ENCODE assay signal across 8 cellular contexts in genomic region chr16:24538756-24539294, GRCh38. TPM values are rescaled to one million over a fixed set of nuclear protein-coding genes. Genes with fewer than 3 reads are reported as not detected.
DNase-seq lines count a peak whose midpoint lies in the region; ATAC-seq and TF ChIP-seq lines count a peak whose summit lies in the region.

No MANE protein-coding gene starts in this region.

- peak overlapping the region; percentile 100 for H3K27ac ChIP-seq in psoas muscle

- peaks cover 28% of the 10 kb centered on the region for H3K36me3 Mint-ChIP-seq in activated CD8-positive, alpha-beta memory T cell treated with anti-CD3 and anti-CD28 coated beads, Interleukin-2, amount 10 ng/mL, durations not matched to agents 7 days and 5 days
- peaks cover 12% of the 10 kb centered on the region; the same call in 1 of the 2 replicates for H3K36me3 Mint-ChIP-seq in WTC11
- no peaks in the 10 kb centered on the region for H3K36me3 Mint-ChIP-seq in glutamatergic neuron (ENCODE audit: unreplicated experiment)

- H3K4me1 ChIP-seq in Loucy (ENCODE audit: insufficient read depth, low read length, poor library complexity, severe bottlenecking) (peaks cover 15% of the 10 kb centered on the region), psoas muscle (peaks cover 7% of the 10 kb centered on the region)

- 0 out of 2 replicates have a peak, but pooled peaks cover 4% of the 10 kb centered on the region for H3F3A ChIP-seq in Loucy (ENCODE audit: low read depth)

- peak; percentile 18 for ATAC-seq in activated CD8-positive, alpha-beta memory T cell treated with anti-CD3 and anti-CD28 coated beads, Interleukin-2, amount 10 ng/mL, durations not matched to agents 7 days and 5 days
- ATAC-seq in WTC11 (peak; percentile 55), psoas muscle (peak; percentile 5 to 50 (median 40))

- TF ChIP-seq CTCF in Loucy (conservative IDR thresholded peaks at IDR 0.05; ENCODE audit: low read length) (no peak; the same call in 1 of the 2 replicates), WTC11 (IDR thresholded peaks at IDR 0.05) (no peak), glutamatergic neuron (IDR thresholded peaks at IDR 0.05; ENCODE audit: partially characterized antibody, unreplicated experiment) (no peak), psoas muscle (IDR thresholded peaks at IDR 0.05) (no peak)

- POLR2A ChIA-PET in WTC11 (lab: Charles Lee), result interaction anchor here (0.6 to 1.1 kb wide), 3 partner anchors 162 to 401 kb away, joined by 3 to 6 read pairs (median 4); no protein-coding TSS in a partner anchor

- H3K4me3 ChIP-seq in Loucy (ENCODE audit: low read length, poor library complexity, severe bottlenecking) (peak overlapping the region; percentile 84), psoas muscle (peak overlapping the region; percentile 98)

- peak overlapping the region; percentile 85 for H2AFZ ChIP-seq in Loucy (ENCODE audit: low read length)

- H3K9ac ChIP-seq in Loucy (ENCODE audit: low read depth, low read length, poor library complexity, severe bottlenecking), result peak overlapping the region; percentile 97

- H3K27me3 ChIP-seq in Loucy (ENCODE audit: insufficient read depth, low read length, poor library complexity, severe bottlenecking) (peaks cover 5% of the 10 kb centered on the region), psoas muscle (ENCODE audit: insufficient read depth in 3 of 3, low read length in 2 of 3) (no peaks in the 10 kb centered on the region)

- H3K4me1 Mint-ChIP-seq in activated CD8-positive, alpha-beta memory T cell treated with anti-CD3 and anti-CD28 coated beads, Interleukin-2, amount 10 ng/mL, durations not matched to agents 7 days and 5 days, result peaks cover 26% of the 10 kb centered on the region
- peaks cover 23% of the 10 kb centered on the region for H3K4me1 Mint-ChIP-seq in WTC11
- peaks cover 8% of the 10 kb centered on the region for H3K4me1 Mint-ChIP-seq in glutamatergic neuron (ENCODE audit: low read depth, unreplicated experiment)

- peaks cover 43% of the 10 kb centered on the region for H4K20me1 ChIP-seq in Loucy (ENCODE audit: insufficient read depth, low read length, poor library complexity, severe bottlenecking)

- H3K9me3 ChIP-seq in Loucy (ENCODE audit: insufficient read depth, low read depth, low read length) (no peaks in the 10 kb centered on the region), psoas muscle (no peaks in the 10 kb centered on the region)

- H3K27ac Mint-ChIP-seq in activated CD8-positive, alpha-beta memory T cell treated with anti-CD3 and anti-CD28 coated beads, Interleukin-2, amount 10 ng/mL, durations not matched to agents 7 days and 5 days, result peak overlapping the region; percentile 100
- H3K27ac Mint-ChIP-seq in WTC11 (peak overlapping the region; percentile 72), glutamatergic neuron (ENCODE audit: unreplicated experiment) (peak overlapping the region; percentile 100)

- H3K4me2 ChIP-seq in Loucy (ENCODE audit: low read depth, low read length, poor library complexity, severe bottlenecking), result peak overlapping the region; percentile 76

- no peaks in the 10 kb centered on the region for H3K9me2 ChIP-seq in Loucy (replicated peaks; ENCODE audit: low read depth, low read length)

- CTCF ChIA-PET in activated CD8-positive, alpha-beta memory T cell treated with anti-CD3 and anti-CD28 coated beads, Interleukin-2, amount 10 ng/mL, durations not matched to agents 7 days and 5 days (lab: Charles Lee), result interaction anchor here (0.8 to 2.5 kb wide), 6 partner anchors 11 to 735 kb away, joined by 3 to 6 read pairs (median 4); no protein-coding TSS in a partner anchor
- CTCF ChIA-PET in WTC11 (lab: Charles Lee), result interaction anchor here (0.9 to 1.5 kb wide), 5 partner anchors 8 to 529 kb away, joined by 3 to 8 read pairs (median 4); no protein-coding TSS in a partner anchor

- DNase-seq in activated CD8-positive, alpha-beta memory T cell treated with anti-CD3 and anti-CD28 coated beads, Interleukin-2, amount 10 ng/mL, durations not matched to agents 7 days and 5 days, result no peak
- no peak for DNase-seq in activated CD8-positive, alpha-beta memory T cell treated with anti-CD3 and anti-CD28 coated beads for 24 hours
- no peak for DNase-seq in WTC11 (ENCODE audit: low spot score)
- DNase-seq in glutamatergic neuron, result no peak
- DNase-seq in psoas muscle, result peak in 1 of 2 donors; percentile 58
- DNase-seq in NCI-H526 treated with DMSO at 0.1 percent for 48 hours (lab: John Stamatoyannopoulos, UW), result no peak
- DNase-seq in D341Med (ENCODE audit: low spot score), result no peak

- peak overlapping the region; percentile 95 for H3K4me3 Mint-ChIP-seq in activated CD8-positive, alpha-beta memory T cell treated with anti-CD3 and anti-CD28 coated beads, Interleukin-2, amount 10 ng/mL, durations not matched to agents 7 days and 5 days
- H3K4me3 Mint-ChIP-seq in WTC11 (peak overlapping the region; percentile 99), glutamatergic neuron (ENCODE audit: unreplicated experiment) (peak overlapping the region; percentile 99)

- H3K27me3 Mint-ChIP-seq in activated CD8-positive, alpha-beta memory T cell treated with anti-CD3 and anti-CD28 coated beads, Interleukin-2, amount 10 ng/mL, durations not matched to agents 7 days and 5 days, result no peaks in the 10 kb centered on the region
- H3K27me3 Mint-ChIP-seq in WTC11 (ENCODE audit: low read depth) (no peaks in the 10 kb centered on the region), glutamatergic neuron (ENCODE audit: unreplicated experiment) (peaks cover 7% of the 10 kb centered on the region)

- no peaks in the 10 kb centered on the region for H3K9me3 Mint-ChIP-seq in activated CD8-positive, alpha-beta memory T cell treated with anti-CD3 and anti-CD28 coated beads, Interleukin-2, amount 10 ng/mL, durations not matched to agents 7 days and 5 days (ENCODE audit: low read depth)
- no peaks in the 10 kb centered on the region for H3K9me3 Mint-ChIP-seq in WTC11
- H3K9me3 Mint-ChIP-seq in glutamatergic neuron (ENCODE audit: unreplicated experiment), result peaks cover 7% of the 10 kb centered on the region

- peaks cover 44% of the 10 kb centered on the region for H3K79me2 ChIP-seq in Loucy (ENCODE audit: insufficient read depth, low read length)

- H3K36me3 ChIP-seq in Loucy (ENCODE audit: insufficient read depth, low read length) (no peaks in the 10 kb centered on the region), psoas muscle (ENCODE audit: insufficient read depth in 1 of 2, low read depth in 1 of 2) (no peaks in the 10 kb centered on the region)

- intact Hi-C loops in psoas muscle (cut with DNase I), result loop anchor here in 1 of 2 donors (10.0 kb wide), 1 partner anchor 716 kb away; the partner anchor contains the start of gene ZKSCAN2

- WGBS in psoas muscle, 3 donors, result 14 to 17% (median 16%) methylated on average over 11 of the region's 11 CpGs

TF ChIP-seq in WTC11, 78 proteins besides CTCF, POLR2A, EP300 and RAD21:
- TF ChIP-seq GABPB1 (CRISPR knock-in tag; IDR thresholded peaks at IDR 0.05) (no peak), ATF1 (CRISPR knock-in tag; IDR thresholded peaks at IDR 0.05) (no peak), STAT6 (CRISPR knock-in tag; conservative IDR thresholded peaks at IDR 0.05; ENCODE audit: low read depth) (no peak), FOXJ3 (CRISPR knock-in tag; IDR thresholded peaks at IDR 0.05; ENCODE audit: borderline replicate concordance) (no peak)

RNA-seq across cellular contexts. Expression of gene RBBP6, which starts 0.5 kb away (rescaled TPM):
- 10 to 100 TPM; 60.4 to 72.4 TPM for total RNA-seq in activated CD8-positive, alpha-beta memory T cell treated with anti-CD3 and anti-CD28 coated beads, Interleukin-2, amount 10 ng/mL, durations not matched to agents 7 days and 5 days
- 55.1 to 62.4 TPM (median 57.5 TPM) in 3 replicates for total RNA-seq in WTC11 (2021)
- 56.9 TPM for total RNA-seq in glutamatergic neuron (ENCODE audit: unreplicated experiment)
- total RNA-seq in psoas muscle, result 10 to 100 TPM; 21.8 to 30.7 (median 25.7) TPM
- polyA plus RNA-seq in psoas muscle, result 10 to 100 TPM; 11.7 to 21.6 (median 15.4) TPM
